ENCODE assay signal across 17 cellular contexts in the genomic region with DNA sequence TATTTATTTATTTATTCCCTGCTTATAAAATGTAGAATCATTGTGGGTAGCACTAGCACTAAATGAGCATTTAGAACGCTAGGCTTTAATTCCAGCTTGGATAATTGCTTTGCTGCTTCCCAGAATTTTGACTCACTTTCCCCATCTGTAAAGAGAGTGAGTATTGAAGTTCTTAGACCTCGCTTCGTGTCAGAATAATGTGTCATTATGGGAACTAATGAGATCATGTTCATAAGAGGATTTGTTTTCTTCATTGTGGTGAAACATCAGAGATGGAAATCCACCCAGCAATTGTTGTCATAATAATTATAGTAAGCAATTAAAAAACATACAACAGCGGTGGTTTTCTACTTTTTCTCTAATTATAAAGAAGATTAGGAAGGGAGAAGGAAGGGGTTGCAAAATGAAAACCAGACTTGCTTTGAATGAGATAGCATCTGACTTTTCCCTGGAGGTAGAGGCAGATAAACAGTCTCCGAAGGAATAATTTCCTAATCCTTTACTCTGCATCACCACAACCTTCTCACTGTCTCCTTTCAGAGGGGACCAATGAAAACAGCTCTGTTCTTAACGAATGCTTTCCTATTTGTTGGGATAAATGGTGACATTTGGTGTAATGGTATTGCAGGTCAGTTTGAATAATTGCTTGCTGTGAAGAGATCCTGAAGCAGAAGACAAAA.
A peak's percentile ranks its signal among the peaks of the same experiment; 100 is the strongest.
DNase-seq lines count a peak whose midpoint lies in the region; TF ChIP-seq lines count a peak whose summit lies in the region.
"Had no signal": no experiment of that assay in that cellular context is flagged by ENCODE, and none has a peak within 500 bp of the region (broad histone marks: within the 10 kb centered on the region; RNA-seq: fewer than 3 reads in every experiment).

No MANE protein-coding gene starts in this region.

- no peaks in the 10 kb centered on the region for H3K36me3 ChIP-seq in adipocyte (ENCODE audit: control insufficient read depth, insufficient read depth, low read length, severe bottlenecking)
- H3K36me3 ChIP-seq in hepatocyte (replicated peaks; ENCODE audit: insufficient read depth, low read depth), result no peaks in the 10 kb centered on the region
- H3K36me3 ChIP-seq: Peyer's patch had no signal

- no peak overlapping the region for H3K4me2 ChIP-seq in hepatocyte

- H2AFZ ChIP-seq in hepatocyte, result no peak overlapping the region

- TF ChIP-seq CTCF in AG10803 (conservative IDR thresholded peaks at IDR 0.05; ENCODE audit: low read length), result no peak
- no peak for TF ChIP-seq CTCF in hepatocyte (IDR thresholded peaks at IDR 0.05; ENCODE audit: poor library complexity)
- no peak for TF ChIP-seq CTCF in retinal pigment epithelial cell (conservative IDR thresholded peaks at IDR 0.05; ENCODE audit: low read depth, low read length)

- H3K79me2 ChIP-seq in hepatocyte, result no peaks in the 10 kb centered on the region

- H3K9me3 ChIP-seq in adipocyte (ENCODE audit: control insufficient read depth, low read length), result peaks cover 20% of the 10 kb centered on the region
- peaks cover 4% of the 10 kb centered on the region for H3K9me3 ChIP-seq in hepatocyte (ENCODE audit: low read depth)
- H3K9me3 ChIP-seq: Peyer's patch had no signal

- 63% methylated on average over 6 of the region's 6 CpGs for WGBS in hepatocyte (ENCODE audit: low lambda C conversion rate, missing lambda C conversion rate)

- no peak overlapping the region for H3K9ac ChIP-seq in adipocyte (ENCODE audit: low read length)

- H3K4me1 ChIP-seq in adipocyte (ENCODE audit: control insufficient read depth, insufficient read depth, low read length), result peaks cover 32% of the 10 kb centered on the region
- H3K4me1 ChIP-seq in hepatocyte (ENCODE audit: insufficient read depth), result peaks cover 15% of the 10 kb centered on the region

- peak overlapping the region; percentile 61 for H3K27ac ChIP-seq in hepatocyte
- H3K27ac ChIP-seq: Peyer's patch had no signal

- DNase-seq in AG10803 (ENCODE audit: low read depth) (peak; percentile 63), adipocyte (ENCODE audit: low read depth) (no peak), hepatocyte (ENCODE audit: low spot score) (no peak), retinal pigment epithelial cell (ENCODE audit: low read depth) (peak; percentile 74), NCI-H1417 treated with DMSO at 0.1 percent for 48 hours (lab: John Stamatoyannopoulos, UW) (no peak), activated gamma-delta T cell (lab: John Stamatoyannopoulos, UW) (no peak), kidney tubule cell (ENCODE audit: low spot score) (no peak)
- DNase-seq in activated CD8-positive, alpha-beta memory T cell treated with anti-CD3 and anti-CD28 coated beads, Interleukin-2, amount 50 U/mL, for 4 hours, result no peak
- DNase-seq: activated effector memory CD4-positive, alpha-beta T cell treated with anti-CD3 and anti-CD28 coated beads, Interleukin-2, amount 50 U/mL, for 16 hours; aorta; DMS79; left colon; NCI-H1436; NCI-H2227 treated with DMSO at 0.1 percent for 48 hours; Peyer's patch; stimulated activated CD4-positive, alpha-beta T cell treated with anti-CD3 and anti-CD28 coated beads, Interleukin-4, amount 100 ng/mL, for 24 hours; T1000 had no signal

- H3K4me3 ChIP-seq in AG10803 (ENCODE audit: low read length) (no peak overlapping the region), adipocyte (ENCODE audit: low read length) (peak overlapping the region; percentile 5), hepatocyte (no peak overlapping the region), retinal pigment epithelial cell (ENCODE audit: low read length) (no peak overlapping the region)
- H3K4me3 ChIP-seq: Peyer's patch had no signal

- H3K27me3 ChIP-seq in adipocyte (replicated peaks; ENCODE audit: control insufficient read depth, insufficient read depth, low read length) (no peaks in the 10 kb centered on the region), hepatocyte (no peaks in the 10 kb centered on the region)
- H3K27me3 ChIP-seq: Peyer's patch had no signal

- H3K9me2 ChIP-seq in hepatocyte (replicated peaks; ENCODE audit: insufficient read depth), result no peaks in the 10 kb centered on the region

- no peaks in the 10 kb centered on the region for H4K20me1 ChIP-seq in hepatocyte (ENCODE audit: insufficient read depth, poor library complexity, severe bottlenecking)

Comparison
In these comparisons a context has a peak if more than half of its experiments do, and no peak if none do; other contexts are left out.
1. DNase-seq: peak in AG10803 (single experiment) and retinal pigment epithelial cell (single experiment); none in adipocyte (single experiment), hepatocyte (single experiment), NCI-H1417 treated with DMSO at 0.1 percent for 48 hours (single experiment), activated gamma-delta T cell (single experiment), activated CD8-positive, alpha-beta memory T cell treated with anti-CD3 and anti-CD28 coated beads, Interleukin-2, amount 50 U/mL, for 4 hours (single experiment) and kidney tubule cell (single experiment).